ENCODE assay signal across 7 cellular contexts in the genomic region with DNA sequence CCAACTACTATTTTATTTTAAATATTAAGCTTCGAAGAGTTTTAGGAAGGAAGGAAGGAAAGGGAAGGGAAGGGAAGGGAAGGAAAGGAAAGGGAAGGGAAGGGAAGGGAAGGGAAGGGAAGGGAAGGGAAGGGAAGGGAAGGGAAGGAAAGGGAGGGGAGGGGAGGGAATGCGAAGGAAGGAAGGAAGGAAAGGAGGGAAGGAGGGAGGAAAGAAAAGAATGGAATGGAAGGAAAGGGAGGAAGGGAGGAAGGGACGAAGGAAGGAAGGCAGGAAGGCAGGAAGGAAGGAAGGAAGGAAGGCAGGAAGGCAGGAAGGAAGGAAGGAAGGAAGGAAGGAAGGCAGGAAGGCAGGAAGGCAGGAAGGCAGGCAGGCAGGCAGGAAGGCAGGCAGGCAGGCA. TPM values are rescaled to one million over a fixed set of nuclear protein-coding genes. Genes with fewer than 3 reads are reported as not detected.
"Had no signal": no experiment of that assay in that cellular context is flagged by ENCODE, and none has a peak within 500 bp of the region (broad histone marks: within the 10 kb centered on the region; RNA-seq: fewer than 3 reads in every experiment).

No MANE protein-coding gene starts in this region.

RNA-seq across cellular contexts. Expression of a gene that starts 29.7 kb away (rescaled TPM):
- total RNA-seq: OCI-LY7, PC-3, PC-9, RPMI7951, SJSA1, SK-MEL-5 had no signal
- polyA plus RNA-seq: SK-N-SH had no signal
